12 cellular contexts compared by ENCODE assay signal in the genomic region with DNA sequence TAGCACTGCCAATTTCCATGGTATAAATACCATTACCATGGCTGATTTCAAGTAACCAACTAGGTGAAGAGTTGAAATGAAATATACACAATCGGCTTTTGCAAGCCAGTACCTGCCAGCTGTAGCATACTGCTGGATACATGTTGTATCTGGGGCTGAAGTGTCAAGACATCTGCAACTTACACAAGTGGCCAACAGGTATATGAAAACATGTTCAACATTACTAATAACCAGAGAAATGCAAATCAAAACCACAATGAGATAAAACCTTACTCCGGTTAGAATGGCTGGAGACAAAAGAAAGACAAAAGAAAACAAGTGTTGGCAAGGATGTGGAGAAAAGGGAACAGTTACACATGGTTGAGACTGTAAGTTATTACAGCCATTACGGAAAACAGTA. TPM values are rescaled to one million over a fixed set of nuclear protein-coding genes. Genes with fewer than 3 reads are reported as not detected.
DNase-seq lines count a peak whose midpoint lies in the region; ATAC-seq and TF ChIP-seq lines count a peak whose summit lies in the region.
"Had no signal": no experiment of that assay in that cellular context is flagged by ENCODE, and none has a peak within 500 bp of the region (broad histone marks: within the 10 kb centered on the region; RNA-seq: fewer than 3 reads in every experiment).

No MANE protein-coding gene starts in this region.

- H3K4me3 ChIP-seq in psoas muscle: no peak overlapping the region
- no peak overlapping the region for H3K4me3 ChIP-seq in coronary artery
- no peak overlapping the region for H3K4me3 ChIP-seq in ovary

- H3K4me1 Mint-ChIP-seq in activated T-cell treated with anti-CD3 and anti-CD28 coated beads, Interleukin-2, amount 50 U/mL, for 24 hours (ENCODE audit: low read depth): peaks cover 28% of the 10 kb centered on the region
- peaks cover 10% of the 10 kb centered on the region for H3K4me1 Mint-ChIP-seq in activated CD4-positive, alpha-beta T cell treated with anti-CD3 and anti-CD28 coated beads, Interleukin-2, amount 10 ng/mL, durations not matched to agents 24 days and 14 days

- TF ChIP-seq EP300 in ovary (IDR thresholded peaks at IDR 0.05): no peak

- ATAC-seq in HG02610 (IDR thresholded peaks at IDR 0.05; ENCODE audit: unreplicated experiment) (peak; percentile 81), HG03442 (IDR thresholded peaks at IDR 0.05; ENCODE audit: unreplicated experiment) (peak; percentile 87), psoas muscle (peak in 2 of 4 donors; percentile 33 to 48)

- H3K9me3 ChIP-seq in psoas muscle: no peaks in the 10 kb centered on the region
- no peaks in the 10 kb centered on the region for H3K9me3 ChIP-seq in ovary

- no peak for TF ChIP-seq POLR2A in ovary (IDR thresholded peaks at IDR 0.05)

- peaks cover 72% of the 10 kb centered on the region for H3K36me3 Mint-ChIP-seq in activated T-cell treated with anti-CD3 and anti-CD28 coated beads, Interleukin-2, amount 50 U/mL, for 24 hours (ENCODE audit: low read depth)
- H3K36me3 Mint-ChIP-seq in activated CD4-positive, alpha-beta T cell treated with anti-CD3 and anti-CD28 coated beads, Interleukin-2, amount 10 ng/mL, durations not matched to agents 24 days and 14 days (ENCODE audit: low read depth): peaks cover 52% of the 10 kb centered on the region

- no peaks in the 10 kb centered on the region for H3K27me3 Mint-ChIP-seq in activated T-cell treated with anti-CD3 and anti-CD28 coated beads, Interleukin-2, amount 50 U/mL, for 24 hours
- no peaks in the 10 kb centered on the region for H3K27me3 Mint-ChIP-seq in activated CD4-positive, alpha-beta T cell treated with anti-CD3 and anti-CD28 coated beads, Interleukin-2, amount 10 ng/mL, durations not matched to agents 24 days and 14 days

- DNase-seq in activated T-cell treated with anti-CD3 and anti-CD28 coated beads, Interleukin-2, amount 50 U/mL, for 24 hours: no peak
- DNase-seq in activated T-cell treated with anti-CD3 and anti-CD28 coated beads, Interleukin-2, amount 50 U/mL, for 48 hours: no peak
- DNase-seq in psoas muscle (no peak), coronary artery (ENCODE audit: low spot score) (no peak), ovary (no peak)
- DNase-seq in activated CD4-positive, alpha-beta T cell treated with anti-CD3 and anti-CD28 coated beads, Interleukin-2, amount 10 ng/mL, durations not matched to agents 24 days and 14 days: no peak
- DNase-seq: central memory CD4-positive, alpha-beta T cell; DMS153; NCI-H2171 had no signal

- no peak overlapping the region for H3K4me3 Mint-ChIP-seq in activated T-cell treated with anti-CD3 and anti-CD28 coated beads, Interleukin-2, amount 50 U/mL, for 24 hours
- no peak overlapping the region for H3K4me3 Mint-ChIP-seq in activated CD4-positive, alpha-beta T cell treated with anti-CD3 and anti-CD28 coated beads, Interleukin-2, amount 10 ng/mL, durations not matched to agents 24 days and 14 days

- H3K36me3 ChIP-seq in psoas muscle (ENCODE audit: insufficient read depth in 1 of 2, low read depth in 1 of 2) (peaks cover 10 to 100% of the 10 kb centered on the region in 2 donors), ovary (no peaks in the 10 kb centered on the region)

- H3K4me1 ChIP-seq in psoas muscle: peaks cover 48% of the 10 kb centered on the region
- no peaks in the 10 kb centered on the region for H3K4me1 ChIP-seq in ovary (ENCODE audit: insufficient read depth)

- H3K9me3 Mint-ChIP-seq in activated T-cell treated with anti-CD3 and anti-CD28 coated beads, Interleukin-2, amount 50 U/mL, for 24 hours: no peaks in the 10 kb centered on the region
- H3K9me3 Mint-ChIP-seq in activated CD4-positive, alpha-beta T cell treated with anti-CD3 and anti-CD28 coated beads, Interleukin-2, amount 10 ng/mL, durations not matched to agents 24 days and 14 days: no peaks in the 10 kb centered on the region

- peak overlapping the region; percentile 19 for H3K27ac Mint-ChIP-seq in activated T-cell treated with anti-CD3 and anti-CD28 coated beads, Interleukin-2, amount 50 U/mL, for 24 hours
- no peak overlapping the region for H3K27ac Mint-ChIP-seq in activated CD4-positive, alpha-beta T cell treated with anti-CD3 and anti-CD28 coated beads, Interleukin-2, amount 10 ng/mL, durations not matched to agents 24 days and 14 days

- no peaks in the 10 kb centered on the region for H3K27me3 ChIP-seq in psoas muscle (ENCODE audit: insufficient read depth in 3 of 3, low read length in 2 of 3)
- H3K27me3 ChIP-seq in ovary: no peaks in the 10 kb centered on the region

- WGBS in psoas muscle, 3 donors: 74 to 79% (median 77%) methylated on average over 3 of the region's 3 CpGs
- WGBS in ovary, 3 donors: 86 to 91% (median 89%) methylated on average over 3 of the region's 3 CpGs

- H3K27ac ChIP-seq in psoas muscle: peak overlapping the region; percentile 14
- no peak overlapping the region for H3K27ac ChIP-seq in coronary artery
- H3K27ac ChIP-seq in ovary: no peak overlapping the region
- H3K27ac ChIP-seq: RWPE1 had no signal

- TF ChIP-seq CTCF in psoas muscle (IDR thresholded peaks at IDR 0.05) (no peak), coronary artery (IDR thresholded peaks at IDR 0.05) (no peak), ovary (IDR thresholded peaks at IDR 0.05) (no peak)

- intact Hi-C loops in psoas muscle (cut with DNase I) (no loop called here), ovary (cut with DNase I) (no loop called here)
- intact Hi-C loops in activated CD4-positive, alpha-beta T cell treated with anti-CD3 and anti-CD28 coated beads, Interleukin-2, amount 10 ng/mL, durations not matched to agents 24 days and 14 days (cut with micrococcal nuclease): no loop called here

RNA-seq across cellular contexts. Expression of gene ATOSA, which starts 11.6 kb away (rescaled TPM):
- total RNA-seq in psoas muscle (10 to 100 TPM; 45.5 to 71.7 (median 57.6) TPM), ovary (10 to 100 TPM; 21.3 to 74.6 (median 30.9) TPM)
- polyA plus RNA-seq in psoas muscle (100 to 1,000 TPM in 1 of 3 donors, 10 to 100 TPM in 1, 1 to 10 TPM in 1; 9.8 to 129 (median 67.6) TPM), ovary (10 to 100 TPM; 28.4 to 31.2 TPM)
- 9.3 and 13.4 TPM in 2 replicates for total RNA-seq in activated CD4-positive, alpha-beta T cell treated with anti-CD3 and anti-CD28 coated beads, Interleukin-2, amount 10 ng/mL, durations not matched to agents 24 days and 14 days
